ENCODE assay signal across 8 cellular contexts in the genomic region with DNA sequence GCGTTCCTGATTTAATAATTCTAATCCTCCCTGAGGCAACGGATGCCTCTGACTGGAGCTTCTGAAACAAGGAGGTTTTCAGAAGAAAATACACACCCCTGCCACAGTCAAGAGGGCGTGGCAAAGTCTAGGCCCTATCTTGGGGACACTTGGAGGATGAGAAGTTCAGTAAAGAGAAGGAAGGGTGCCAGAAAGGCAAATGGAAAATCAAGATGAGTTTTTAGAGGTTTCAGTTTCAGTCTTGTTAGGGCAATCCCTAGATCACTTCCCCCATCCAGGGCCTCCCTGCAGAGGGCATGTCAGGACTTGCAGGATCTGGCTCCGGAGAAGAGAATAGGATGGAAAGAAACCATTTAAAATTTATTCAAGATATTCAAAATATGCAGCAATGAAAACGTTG. TPM values are rescaled to one million over a fixed set of nuclear protein-coding genes. Genes with fewer than 3 reads are reported as not detected.
DNase-seq lines count a peak whose midpoint lies in the region; ATAC-seq, FAIRE-seq and TF ChIP-seq lines count a peak whose summit lies in the region.

No MANE protein-coding gene starts in this region.

- no peaks in the 10 kb centered on the region for H3K23me2 ChIP-seq in H1 (ENCODE audit: low read depth, low read length)

- 0 out of 7 replicates have a peak overlapping the region, but pooled peaks of 1 of the 4 experiments have one; percentile 7 for H3K9ac ChIP-seq in H1 (replicated peaks in 1 of 4; ENCODE audit: extremely low read depth in 1 of 4, low read depth in 3 of 4, low read length in 3 of 4)

- TF ChIP-seq EP300 in H1 (IDR thresholded peaks at IDR 0.05; ENCODE audit: borderline replicate concordance in 1 of 2, low read depth in 2 of 2, low read length in 2 of 2) = no peak

- peak overlapping the region; percentile 98 for H3K27ac Mint-ChIP-seq in mesothelial cell of epicardium
- H3K27ac Mint-ChIP-seq in activated naive CD8-positive, alpha-beta T cell treated with anti-CD3 and anti-CD28 coated beads, Interleukin-2, amount 50 U/mL, for 24 hours = no peak overlapping the region

- H3K4me1 Mint-ChIP-seq in mesothelial cell of epicardium = peaks cover 19% of the 10 kb centered on the region
- peaks cover 2% of the 10 kb centered on the region for H3K4me1 Mint-ChIP-seq in activated naive CD8-positive, alpha-beta T cell treated with anti-CD3 and anti-CD28 coated beads, Interleukin-2, amount 50 U/mL, for 24 hours

- no peak overlapping the region for H2BK15ac ChIP-seq in H1 (ENCODE audit: low read length)

- peak overlapping the region; percentile 99; the same call in 1 of the 2 replicates for H2BK5ac ChIP-seq in H1 (ENCODE audit: low read depth, low read length)

- peak overlapping the region in 1 of 2 experiments; percentile 24; a peak in 2 of 4 replicates for H3K4me2 ChIP-seq in H1 (ENCODE audit: insufficient read depth in 1 of 2, low read depth in 2 of 2, low read length in 2 of 2)

- 41% methylated on average over 5 of the region's 5 CpGs; no CpG with 5 or more reads in 1 of the 2 experiments for WGBS in H1 (ENCODE audit: extremely low coverage in 1 of 2, insufficient coverage in 1 of 2, insufficient read length in 1 of 2, insufficient replicate concordance in 2 of 2, low coverage in 1 of 2, low lambda C conversion rate in 2 of 2, missing lambda C conversion rate in 1 of 2), 2 experiments

- H3K36me3 Mint-ChIP-seq in mesothelial cell of epicardium = no peaks in the 10 kb centered on the region
- no peaks in the 10 kb centered on the region for H3K36me3 Mint-ChIP-seq in activated naive CD8-positive, alpha-beta T cell treated with anti-CD3 and anti-CD28 coated beads, Interleukin-2, amount 50 U/mL, for 24 hours (ENCODE audit: low read depth)

- H3K9me3 ChIP-seq in H1 (ENCODE audit: insufficient read depth in 2 of 2, low read depth in 1 of 2, low read length in 1 of 2) = no peaks in the 10 kb centered on the region

- no peak overlapping the region for H3K23ac ChIP-seq in H1 (ENCODE audit: insufficient read length)

- H2AK5ac ChIP-seq in H1 (ENCODE audit: low read depth, low read length) = no peak overlapping the region

- peak overlapping the region in 1 of 4 experiments; percentile 2; a peak in 1 of 8 replicates for H3K4me3 ChIP-seq in H1 (ENCODE audit: extremely low read depth in 1 of 4, insufficient read depth in 2 of 4, low read depth in 3 of 4, low read length in 4 of 4)

- H4K5ac ChIP-seq in H1 (ENCODE audit: insufficient read length, low read depth, low read length) = peak overlapping the region; percentile 98

- CTCF ChIA-PET in HEK293T (lab: Yijun Ruan, JAX) = no interaction called here
- CTCF ChIA-PET in H1 (lab: Charles Lee; ENCODE audit: partially characterized antibody) = interaction anchor here (1.1 to 2.8 kb wide), 6 partner anchors 10 to 41 kb away, joined by 3 to 12 read pairs (median 6); no protein-coding TSS in a partner anchor

- H3K18ac ChIP-seq in H1 (ENCODE audit: extremely low read depth, low read length) = peak overlapping the region; percentile 96; the same call in 1 of the 2 replicates

- TF ChIP-seq RAD21 in H1 (IDR thresholded peaks at IDR 0.05 in 1 of 2, conservative IDR thresholded peaks at IDR 0.05 in 1 of 2; ENCODE audit: low read depth in 2 of 2, low read length in 2 of 2) = peak in 1 of 2 experiments; percentile 24; a peak in 1 of 4 replicates

- no peak; a peak in 1 of 3 replicates for TF ChIP-seq POLR2A in H1 (IDR thresholded peaks at IDR 0.05; ENCODE audit: control extremely low read depth in 1 of 2, low read depth in 2 of 2, low read length in 2 of 2)

- FAIRE-seq in H1 (lab: Jason Lieb, UNC) = peak; percentile 42

- H2BK120ac ChIP-seq in H1 (replicated peaks; ENCODE audit: low read depth, low read length) = peak overlapping the region; percentile 99

- peak; percentile 42 for DNase-seq in DMS114 treated with DMSO at 0.1 percent for 48 hours (lab: John Stamatoyannopoulos, UW; ENCODE audit: unreplicated experiment)
- peak; percentile 47 for DNase-seq in HEK293T (ENCODE audit: extremely low spot score)
- peak; percentile 68 for DNase-seq in NCI-H748 (lab: John Stamatoyannopoulos, UW; ENCODE audit: unreplicated experiment)
- DNase-seq in H1 (ENCODE audit: low read depth in 1 of 2, low spot score in 2 of 2) = no peak
- DNase-seq in mesothelial cell of epicardium (ENCODE audit: low spot score in 2 of 2, unreplicated experiment in 2 of 2) = peak in 1 of 2 experiments; percentile 43
- DNase-seq in T-helper 1 cell = no peak
- DNase-seq in activated naive CD8-positive, alpha-beta T cell treated with anti-CD3 and anti-CD28 coated beads, Interleukin-2, amount 50 U/mL, for 24 hours = no peak

- no peaks in the 10 kb centered on the region for H3K9me3 Mint-ChIP-seq in mesothelial cell of epicardium
- no peaks in the 10 kb centered on the region for H3K9me3 Mint-ChIP-seq in activated naive CD8-positive, alpha-beta T cell treated with anti-CD3 and anti-CD28 coated beads, Interleukin-2, amount 50 U/mL, for 24 hours

- H3K36me3 ChIP-seq in H1 (ENCODE audit: control insufficient read depth in 2 of 4, insufficient read depth in 4 of 4, low read length in 3 of 4) = no peaks in the 10 kb centered on the region

- H3K14ac ChIP-seq in H1 (ENCODE audit: insufficient read length) = no peak overlapping the region

- H4K8ac ChIP-seq in H1 (ENCODE audit: extremely low read depth, insufficient read depth, low read length) = no peak overlapping the region

- no peak overlapping the region for H2AFZ ChIP-seq in H1 (ENCODE audit: low read length)

- H3K27me3 ChIP-seq in H1 (replicated peaks in 1 of 4; ENCODE audit: control insufficient read depth in 3 of 4, extremely low read depth in 1 of 4, insufficient read depth in 3 of 4, low read length in 3 of 4) = no peaks in the 10 kb centered on the region

- no peak for TF ChIP-seq CTCF in H1 (IDR thresholded peaks at IDR 0.05; ENCODE audit: control extremely low read depth in 1 of 3, insufficient read depth in 1 of 3, low read depth in 1 of 3, low read length in 3 of 3)
- TF ChIP-seq CTCF in mesothelial cell of epicardium (IDR thresholded peaks at IDR 0.05; ENCODE audit: unreplicated experiment) = no peak

- peaks cover 3 to 17% (median 14%) of the 10 kb centered on the region in 4 experiments; a peak in 6 of 7 replicates for H3K4me1 ChIP-seq in H1 (replicated peaks in 1 of 4; ENCODE audit: control insufficient read depth in 3 of 4, insufficient read depth in 4 of 4, low read length in 3 of 4)

- no peaks in the 10 kb centered on the region for H3K79me1 ChIP-seq in H1 (ENCODE audit: low read depth, low read length)

- peak overlapping the region; percentile 41; the same call in 1 of the 2 replicates for H2BK12ac ChIP-seq in H1 (ENCODE audit: low read depth, low read length)

- no peak for ATAC-seq in activated naive CD8-positive, alpha-beta T cell treated with anti-CD3 and anti-CD28 coated beads, Interleukin-2, amount 50 U/mL, for 24 hours
- ATAC-seq in HG03045 (IDR thresholded peaks at IDR 0.05; ENCODE audit: unreplicated experiment) = no peak

- H3K79me2 ChIP-seq in H1 (ENCODE audit: control insufficient read depth in 1 of 2, insufficient read depth in 2 of 2, low read length in 2 of 2) = no peaks in the 10 kb centered on the region

- no peaks in the 10 kb centered on the region for H3K27me3 Mint-ChIP-seq in mesothelial cell of epicardium (ENCODE audit: low read depth)
- H3K27me3 Mint-ChIP-seq in activated naive CD8-positive, alpha-beta T cell treated with anti-CD3 and anti-CD28 coated beads, Interleukin-2, amount 50 U/mL, for 24 hours = no peaks in the 10 kb centered on the region

- H4K20me1 ChIP-seq in H1 (replicated peaks in 1 of 2; ENCODE audit: control insufficient read depth in 1 of 2, insufficient read depth in 2 of 2, low read length in 2 of 2) = no peaks in the 10 kb centered on the region

- H3K27ac ChIP-seq in H1 (ENCODE audit: low read depth, low read length) = peak overlapping the region; percentile 91

- H3K4ac ChIP-seq in H1 (replicated peaks; ENCODE audit: insufficient read length, low read depth, low read length) = peak overlapping the region; percentile 69

- H3K56ac ChIP-seq in H1 (replicated peaks; ENCODE audit: insufficient read length, low read depth, low read length) = peak overlapping the region; percentile 55

- H3K4me3 Mint-ChIP-seq in mesothelial cell of epicardium = no peak overlapping the region
- no peak overlapping the region for H3K4me3 Mint-ChIP-seq in activated naive CD8-positive, alpha-beta T cell treated with anti-CD3 and anti-CD28 coated beads, Interleukin-2, amount 50 U/mL, for 24 hours

- H2BK20ac ChIP-seq in H1 (ENCODE audit: low read length) = peak overlapping the region; percentile 15; the same call in 1 of the 2 replicates

- H4K91ac ChIP-seq in H1 (replicated peaks; ENCODE audit: insufficient read length, low read length) = peak overlapping the region; percentile 97

- POLR2A ChIA-PET in HEK293T (lab: Yijun Ruan, JAX) (no interaction called here), H1 (lab: Charles Lee; ENCODE audit: partially characterized antibody) (interaction anchor here (1.4 to 5.4 kb wide), 8 partner anchors 10 to 65 kb away, joined by 4 to 79 read pairs (median 13); partner anchors contain the start of genes BBS12 and FGF2)

TF ChIP-seq in HEK293T, 16 proteins besides CTCF, POLR2A, EP300 and RAD21 (continues in another document):
- TF ChIP-seq TARDBP (IDR thresholded peaks at IDR 0.05) (no peak), FOXA1 (IDR thresholded peaks at IDR 0.05) (no peak), LEF1 (IDR thresholded peaks at IDR 0.05; ENCODE audit: borderline replicate concordance) (no peak), NFRKB (IDR thresholded peaks at IDR 0.05) (no peak), SP1 (IDR thresholded peaks at IDR 0.05) (no peak), FOXM1 (IDR thresholded peaks at IDR 0.05; ENCODE audit: borderline replicate concordance) (no peak), HDGF (IDR thresholded peaks at IDR 0.05; ENCODE audit: borderline replicate concordance) (no peak)

TF ChIP-seq in H1, 55 proteins besides CTCF, POLR2A, EP300 and RAD21 (continues in another document):
- TF ChIP-seq TAF7 (optimal IDR thresholded peaks at IDR 0.05; ENCODE audit: borderline replicate concordance, low read depth, low read length) = peak; percentile 36
- TF ChIP-seq SUZ12 (IDR thresholded peaks at IDR 0.05; ENCODE audit: low read length) = no peak
- TF ChIP-seq CHD1 (IDR thresholded peaks at IDR 0.05; ENCODE audit: low read depth, low read length) = no peak
- TF ChIP-seq SAP30 (IDR thresholded peaks at IDR 0.05; ENCODE audit: insufficient read depth, insufficient replicate concordance, low read length) = no peak
- no peak for TF ChIP-seq SIRT6 (IDR thresholded peaks at IDR 0.05; ENCODE audit: low read length)

RNA-seq across cellular contexts. Expression of gene FGF2, which starts 28.5 kb away (rescaled TPM):
- total RNA-seq in H1 (2021; fragmentation: NEBNext Ultra II Directional; extraction: Animal tissue kit (Norgen Biotek cat#: 25700)) = 145 and 153 TPM in 2 replicates
- polyA plus RNA-seq in H1 (2011; rRNA removed) = 20.5 and 23.4 TPM in 2 replicates
- polyA plus RNA-seq in H1 (2011; cell fraction: cytosol; rRNA removed) = 45.3 TPM
- 30.0 TPM for polyA plus RNA-seq in H1 (2011; cell fraction: nucleus; rRNA removed)
- polyA plus RNA-seq in H1 (2012, experiment 1 of 2) = 42.5 to 55.1 TPM (median 50.9 TPM) in 4 replicates
- 5.4 TPM for polyA plus RNA-seq in H1 (2012, experiment 2 of 2)
- polyA plus RNA-seq in H1 (2013, experiment 1 of 2) = 46.6 TPM
- polyA plus RNA-seq in H1 (2013, experiment 2 of 2) = 39.5 TPM
- polyA minus RNA-seq in H1 (2011; rRNA and poly(A)+ RNA removed) = 55.5 and 65.6 TPM in 2 replicates
- 84.8 TPM for polyA minus RNA-seq in H1 (2011; cell fraction: cytosol; rRNA and poly(A)+ RNA removed)
- 136 TPM for polyA minus RNA-seq in H1 (2011; cell fraction: nucleus; rRNA and poly(A)+ RNA removed)
- 11.3 to 13.0 TPM (median 11.9 TPM) in 3 replicates for total RNA-seq in mesothelial cell of epicardium

Comparison
In these comparisons a context has a peak if more than half of its experiments do, and no peak if none do; other contexts are left out.
1. DNase-seq: peak in DMS114 treated with DMSO at 0.1 percent for 48 hours (single experiment), HEK293T (single experiment) and NCI-H748 (single experiment); none in H1 (0 of 2), T-helper 1 cell (0 of 5) and activated naive CD8-positive, alpha-beta T cell treated with anti-CD3 and anti-CD28 coated beads, Interleukin-2, amount 50 U/mL, for 24 hours (single experiment).
2. RNA of gene FGF2, which starts 28.5 kb away (total RNA-seq): 145 to 153 TPM in H1; 11.3 to 13.0 TPM in mesothelial cell of epicardium; every median in the first group is over 10 times any median in the second.